Comparison of ENCODE assay signal across 9 cellular contexts in the genomic region with DNA sequence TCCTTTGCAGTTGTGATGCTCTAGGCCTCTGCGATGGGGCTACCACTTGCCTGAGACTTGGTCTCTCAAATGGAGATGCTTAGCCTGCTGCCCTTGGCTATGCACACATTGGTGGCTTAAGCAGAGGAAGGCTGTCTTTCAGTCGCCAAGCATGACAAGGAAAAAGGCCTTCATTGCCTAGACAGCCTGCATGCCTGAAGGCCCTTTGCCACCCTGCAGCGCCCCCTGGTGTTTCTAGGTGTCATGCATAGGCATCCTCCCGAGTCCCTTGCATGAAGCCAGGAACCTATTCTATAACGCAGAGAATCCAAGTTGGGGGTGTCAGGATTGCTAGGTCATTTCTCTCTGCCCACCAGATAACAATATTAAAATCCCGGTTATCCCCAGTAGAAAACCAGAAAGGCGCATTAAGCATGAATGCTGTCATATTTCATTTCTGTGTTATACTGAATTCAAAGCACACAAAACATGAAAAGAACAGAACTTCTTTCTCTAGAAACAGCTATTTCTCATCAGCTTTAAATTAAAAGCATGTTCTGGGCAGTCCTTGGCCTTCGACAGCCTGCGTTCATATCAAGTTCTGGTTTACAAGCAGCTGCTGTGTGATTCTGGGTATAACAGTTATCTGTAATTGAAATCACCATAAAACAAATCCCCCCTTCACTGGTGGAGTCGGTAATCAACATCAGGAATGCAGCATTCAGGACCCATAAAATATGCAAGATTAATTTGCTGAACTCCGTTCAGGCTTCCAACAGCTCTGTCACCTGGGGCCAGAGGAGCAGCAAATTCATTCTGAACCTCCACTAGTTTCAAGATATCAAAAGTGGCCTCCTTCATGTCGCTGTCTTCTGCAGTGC. TPM values are rescaled to one million over a fixed set of nuclear protein-coding genes. Genes with fewer than 3 reads are reported as not detected.
DNase-seq lines count a peak whose midpoint lies in the region; ATAC-seq and TF ChIP-seq lines count a peak whose summit lies in the region.
"Had no signal": no experiment of that assay in that cellular context is flagged by ENCODE, and none has a peak within 500 bp of the region (broad histone marks: within the 10 kb centered on the region; RNA-seq: fewer than 3 reads in every experiment).

No MANE protein-coding gene starts in this region.

- 30 to 39% methylated on average over 12 of the region's 12 CpGs for WGBS in sigmoid colon, 2 donors

- TF ChIP-seq CTCF in AG10803 (conservative IDR thresholded peaks at IDR 0.05; ENCODE audit: low read length) (peak; percentile 79), GM13976 (IDR thresholded peaks at IDR 0.05; ENCODE audit: borderline replicate concordance, control extremely low read depth, extremely low read depth, insufficient read depth, missing control alignments) (peak; percentile 66), fibroblast of mammary gland (conservative IDR thresholded peaks at IDR 0.05; ENCODE audit: control insufficient read depth, insufficient read depth, low read depth, low read length) (peak; percentile 83), sigmoid colon (IDR thresholded peaks at IDR 0.05) (peak in 2 of 4 experiments; percentile 18 to 36)

- in situ Hi-C loops in GM13976 (cut with MboI; ENCODE audit: low sequenced_read_pairs, unreplicated experiment): loop anchor here (10.0 kb wide), 1 partner anchor 180 kb away; no protein-coding TSS in a partner anchor

- no peaks in the 10 kb centered on the region for H3K4me1 ChIP-seq in sigmoid colon

- DNase-seq in AG10803 (ENCODE audit: low read depth): peak; percentile 61
- DNase-seq in GM13976 (ENCODE audit: low spot score): peak; percentile 66
- peak; percentile 20 for DNase-seq in NCI-H226
- peak; percentile 66 to 68 for DNase-seq in activated CD4-positive, alpha-beta T cell treated with anti-CD3 and anti-CD28 coated beads, Interleukin-2, amount 50 U/mL, for 48 hours
- DNase-seq in fibroblast of mammary gland (ENCODE audit: low read depth): peak; percentile 59
- DNase-seq in occipital lobe (lab: John Stamatoyannopoulos, UW): peak; percentile 9
- no peak for DNase-seq in sigmoid colon
- DNase-seq: naive B cell had no signal

- intact Hi-C loops in sigmoid colon (cut with DNase I): no loop called here

- peak; percentile 66 for ATAC-seq in HG03025 (IDR thresholded peaks at IDR 0.05; ENCODE audit: low FRiP score, unreplicated experiment)

- no peaks in the 10 kb centered on the region for H3K9me3 ChIP-seq in sigmoid colon

- no peaks in the 10 kb centered on the region for H3K27me3 ChIP-seq in sigmoid colon

- no peaks in the 10 kb centered on the region for H3K36me3 ChIP-seq in sigmoid colon

- TF ChIP-seq POLR2A in sigmoid colon (IDR thresholded peaks at IDR 0.05): no peak

- H3K4me3 ChIP-seq in AG10803 (ENCODE audit: low read length) (no peak overlapping the region), fibroblast of mammary gland (ENCODE audit: control insufficient read depth, low read depth, low read length) (no peak overlapping the region), sigmoid colon (no peak overlapping the region)

- no peak for TF ChIP-seq EP300 in sigmoid colon (IDR thresholded peaks at IDR 0.05)

- H3K27ac ChIP-seq in sigmoid colon: no peak overlapping the region

RNA-seq across cellular contexts. Expression of a gene that starts 59.7 kb away (rescaled TPM):
- total RNA-seq in occipital lobe: 6.6 TPM
- total RNA-seq in sigmoid colon: not detected
- under 1 TPM in 1 of 3 donors, not detected in 2; 0.01 TPM for polyA plus RNA-seq in sigmoid colon
